Comparison of ENCODE assay signal across 8 cellular contexts in genomic region chr14:93959239-93960107, GRCh38. TPM values are rescaled to one million over a fixed set of nuclear protein-coding genes. Genes with fewer than 3 reads are reported as not detected.
DNase-seq lines count a peak whose midpoint lies in the region; ATAC-seq and TF ChIP-seq lines count a peak whose summit lies in the region.

No MANE protein-coding gene starts in this region.

- POLR2A ChIA-PET in IMR-90 (lab: Charles Lee; ENCODE audit: unreplicated experiment), result no interaction called here

- H3K27ac ChIP-seq in IMR-90 (ENCODE audit: insufficient read depth, low read length), result peak overlapping the region; percentile 41; the same call in 1 of the 2 replicates

- no peak overlapping the region for H3K23ac ChIP-seq in IMR-90 (ENCODE audit: low read depth, low read length)

- no peaks in the 10 kb centered on the region for H3K79me1 ChIP-seq in IMR-90 (ENCODE audit: low read depth in 1 of 2, low read length in 2 of 2)

- H3K4me1 ChIP-seq in IMR-90 (ENCODE audit: control insufficient read depth, insufficient read depth, low read length) (peaks cover 25% of the 10 kb centered on the region), mucosa of descending colon (ENCODE audit: low read depth) (peaks cover 12% of the 10 kb centered on the region)

- TF ChIP-seq RAD21 in IMR-90 (IDR thresholded peaks at IDR 0.05; ENCODE audit: low read length), result no peak

- ATAC-seq in GM21737 (IDR thresholded peaks at IDR 0.05; ENCODE audit: unreplicated experiment) (peak; percentile 70), IMR-90 (ENCODE audit: low read depth) (peak; percentile 81), mucosa of descending colon (peak; percentile 78)
- peak; percentile 77 for ATAC-seq in stimulated activated naive B cell treated with anti-CD40 and anti-IgM and Interleukin-4, amounts not matched to agents 10 μg/mL and 1 μg/mL and 100 μg/mL, for 72 hours (replicated peaks)

- peak overlapping the region; percentile 91 for H3K18ac ChIP-seq in IMR-90 (ENCODE audit: low read depth, low read length)

- DNase-seq in EL (peak; percentile 99), IMR-90 (peak; percentile 95), choroid plexus epithelial cell (ENCODE audit: low read depth) (peak; percentile 88), mucosa of descending colon (peak; percentile 66 to 91 (median 73)), glutamatergic neuron (no peak)
- peak; percentile 87 for DNase-seq in activated CD4-positive, CD25-positive, alpha-beta regulatory T cell treated with anti-CD3 and anti-CD28 coated beads, Interleukin-2, amount 50 U/mL, for 72 hours
- DNase-seq in stimulated activated naive B cell treated with anti-CD40 and anti-IgM and Interleukin-4, amounts not matched to agents 10 μg/mL and 1 μg/mL and 100 μg/mL, for 72 hours, result peak; percentile 96

- intact Hi-C loops in IMR-90 (cut with micrococcal nuclease), result loop anchor here (5.0 kb wide), 1 partner anchor 43 kb away; no protein-coding TSS in a partner anchor
- intact Hi-C loops in mucosa of descending colon (cut with DNase I, micrococcal nuclease), result no loop called here

- H3K36me3 ChIP-seq in IMR-90 (ENCODE audit: control insufficient read depth, insufficient read depth, low read length), result no peaks in the 10 kb centered on the region
- H3K36me3 ChIP-seq in mucosa of descending colon (ENCODE audit: low read depth), result no peaks in the 10 kb centered on the region

- peak overlapping the region; percentile 10 for H3K14ac ChIP-seq in IMR-90 (replicated peaks; ENCODE audit: low read depth, low read length)

- peak overlapping the region; percentile 68 for H2BK5ac ChIP-seq in IMR-90 (ENCODE audit: low read depth, low read length, poor library complexity, severe bottlenecking)

- WGBS in IMR-90 (ENCODE audit: extremely low coverage in 2 of 2, insufficient read length in 1 of 2), 2 experiments, result 39% methylated on average over 6 of the region's 23 CpGs; no CpG with 5 or more reads in 1 of the 2 experiments

- H3K36me3 Mint-ChIP-seq in stimulated activated naive B cell treated with anti-CD40 and anti-IgM and Interleukin-4, amounts not matched to agents 10 μg/mL and 1 μg/mL and 100 μg/mL, for 72 hours, result peaks cover 3 to 6% of the 10 kb centered on the region in 2 donors
- H3K36me3 Mint-ChIP-seq in glutamatergic neuron (ENCODE audit: unreplicated experiment), result no peaks in the 10 kb centered on the region

- peak overlapping the region; percentile 19 to 69; a peak in 3 of 4 replicates for H4K8ac ChIP-seq in IMR-90 (ENCODE audit: low read depth in 2 of 2, low read length in 2 of 2)

- no peak overlapping the region for H3K4me3 ChIP-seq in IMR-90 (ENCODE audit: insufficient read depth, low read depth, low read length)
- no peak overlapping the region for H3K4me3 ChIP-seq in choroid plexus epithelial cell (ENCODE audit: low read depth, low read length)
- H3K4me3 ChIP-seq in mucosa of descending colon, result no peak overlapping the region

- no peak overlapping the region for H3K9ac ChIP-seq in IMR-90 (ENCODE audit: low read depth, low read length)

- peak overlapping the region; percentile 71 for H2BK20ac ChIP-seq in IMR-90 (ENCODE audit: low read depth, low read length)

- no peak for TF ChIP-seq CTCF in IMR-90 (conservative IDR thresholded peaks at IDR 0.05; ENCODE audit: low read depth, low read length)
- TF ChIP-seq CTCF in choroid plexus epithelial cell (conservative IDR thresholded peaks at IDR 0.05; ENCODE audit: low read depth, low read length), result no peak
- no peak for TF ChIP-seq CTCF in mucosa of descending colon (IDR thresholded peaks at IDR 0.05)
- TF ChIP-seq CTCF in glutamatergic neuron (IDR thresholded peaks at IDR 0.05; ENCODE audit: partially characterized antibody, unreplicated experiment), result no peak

- peak overlapping the region; percentile 71 to 73 for H3K4me3 Mint-ChIP-seq in stimulated activated naive B cell treated with anti-CD40 and anti-IgM and Interleukin-4, amounts not matched to agents 10 μg/mL and 1 μg/mL and 100 μg/mL, for 72 hours
- no peak overlapping the region for H3K4me3 Mint-ChIP-seq in glutamatergic neuron (ENCODE audit: unreplicated experiment)

- peaks cover 0 to under 1% of the 10 kb centered on the region in 2 donors for H3K9me3 Mint-ChIP-seq in stimulated activated naive B cell treated with anti-CD40 and anti-IgM and Interleukin-4, amounts not matched to agents 10 μg/mL and 1 μg/mL and 100 μg/mL, for 72 hours
- H3K9me3 Mint-ChIP-seq in glutamatergic neuron (ENCODE audit: unreplicated experiment), result peaks cover 18% of the 10 kb centered on the region

- peaks cover 24% of the 10 kb centered on the region for H3K9me1 ChIP-seq in IMR-90 (ENCODE audit: insufficient read depth, low read length)

- peak overlapping the region; percentile 27 for H3K4me2 ChIP-seq in IMR-90 (ENCODE audit: low read depth, low read length)

- in situ Hi-C loops in IMR-90 (cut with MboI; ENCODE audit: low sequenced_read_pairs), result no loop called here

- peak; percentile 69 for TF ChIP-seq POLR2A in IMR-90 (IDR thresholded peaks at IDR 0.05; ENCODE audit: low read depth, low read length)

- no peaks in the 10 kb centered on the region; the same call in 1 of the 2 replicates for H3K27me3 ChIP-seq in IMR-90 (ENCODE audit: control insufficient read depth, insufficient read depth, low read length)

- peak overlapping the region; percentile 63; the same call in 2 of the 3 replicates for H2BK15ac ChIP-seq in IMR-90 (ENCODE audit: low read depth, low read length)

- peak overlapping the region; percentile 18 for H2AK9ac ChIP-seq in IMR-90 (replicated peaks; ENCODE audit: low read depth, low read length, poor library complexity)

- H3K56ac ChIP-seq in IMR-90 (ENCODE audit: extremely low read depth, insufficient read depth, low read length), result no peak overlapping the region

- H3K27me3 Mint-ChIP-seq in stimulated activated naive B cell treated with anti-CD40 and anti-IgM and Interleukin-4, amounts not matched to agents 10 μg/mL and 1 μg/mL and 100 μg/mL, for 72 hours, result no peaks in the 10 kb centered on the region
- peaks cover 18% of the 10 kb centered on the region for H3K27me3 Mint-ChIP-seq in glutamatergic neuron (ENCODE audit: unreplicated experiment)

- no peaks in the 10 kb centered on the region for H3K9me3 ChIP-seq in IMR-90 (ENCODE audit: control insufficient read depth, insufficient read depth, low read length)
- no peaks in the 10 kb centered on the region for H3K9me3 ChIP-seq in mucosa of descending colon

- peak overlapping the region; percentile 85 for H2AK5ac ChIP-seq in IMR-90 (ENCODE audit: low read depth, low read length)

- peak overlapping the region; percentile 67 for H2AFZ ChIP-seq in IMR-90 (replicated peaks; ENCODE audit: low read length, poor library complexity)

- peak overlapping the region; percentile 67 for H2BK120ac ChIP-seq in IMR-90 (ENCODE audit: low read depth, low read length)

- peak overlapping the region; percentile 75 for H3K4ac ChIP-seq in IMR-90 (ENCODE audit: low read depth, low read length)

- BruUV-seq in IMR-90 (replicated peaks; lab: Mats Ljungman, UMichigan), result no TSS peak

- H4K91ac ChIP-seq in IMR-90 (ENCODE audit: insufficient read depth, low read depth, low read length), result peak overlapping the region; percentile 64

- H4K20me1 ChIP-seq in IMR-90 (ENCODE audit: insufficient read depth, low read length), result no peaks in the 10 kb centered on the region

- CTCF ChIA-PET in IMR-90 (lab: Yijun Ruan, JAX), result no interaction called here

- peak overlapping the region; percentile 28 for H4K5ac ChIP-seq in IMR-90 (ENCODE audit: low read depth, low read length)

- dilution Hi-C loops in IMR-90 (cut with HindIII; ENCODE audit: low sequenced_read_pairs, unreplicated experiment), result no loop called here

- peak overlapping the region; percentile 98 for H3K27ac Mint-ChIP-seq in stimulated activated naive B cell treated with anti-CD40 and anti-IgM and Interleukin-4, amounts not matched to agents 10 μg/mL and 1 μg/mL and 100 μg/mL, for 72 hours
- H3K27ac Mint-ChIP-seq in glutamatergic neuron (ENCODE audit: unreplicated experiment), result no peak overlapping the region

- H3K4me1 Mint-ChIP-seq in stimulated activated naive B cell treated with anti-CD40 and anti-IgM and Interleukin-4, amounts not matched to agents 10 μg/mL and 1 μg/mL and 100 μg/mL, for 72 hours, result peaks cover 81 to 99% of the 10 kb centered on the region in 2 donors
- H3K4me1 Mint-ChIP-seq in glutamatergic neuron (ENCODE audit: low read depth, unreplicated experiment), result peaks cover 48% of the 10 kb centered on the region

TF ChIP-seq in IMR-90, 13 proteins besides CTCF, POLR2A, EP300 and RAD21 (continues in another document):
- TF ChIP-seq SMC3 (IDR thresholded peaks at IDR 0.05; ENCODE audit: low read depth, low read length) (peak; percentile 15; the same call in 1 of the 2 replicates), BHLHE40 (IDR thresholded peaks at IDR 0.05; ENCODE audit: low read depth, low read length) (peak; percentile 68; the same call in 1 of the 2 replicates), USF2 (IDR thresholded peaks at IDR 0.05; ENCODE audit: low read depth, low read length) (peak; percentile 73), MAZ (IDR thresholded peaks at IDR 0.05; ENCODE audit: borderline replicate concordance, low read depth, low read length) (peak; percentile 75; the same call in 1 of the 2 replicates), NFE2L2 (IDR thresholded peaks at IDR 0.05; ENCODE audit: low read depth, low read length) (peak; percentile 55; the same call in 1 of the 2 replicates)

RNA-seq across cellular contexts. Expression of gene ASB2, which starts 16.9 kb away (rescaled TPM):
- total RNA-seq in IMR-90 (2012; rRNA removed), result 0.54 and 0.83 TPM in 2 replicates
- polyA plus RNA-seq in IMR-90 (2012; rRNA removed), result 0.77 and 0.98 TPM in 2 replicates
- polyA plus RNA-seq in IMR-90 (2012; cell fraction: cytosol; rRNA removed), result 0.42 and 0.78 TPM in 2 replicates
- polyA plus RNA-seq in IMR-90 (2012; cell fraction: nucleus; rRNA removed; ENCODE audit: low replicate concordance), result 1.3 and 3.4 TPM in 2 replicates
- total RNA-seq in mucosa of descending colon, result 10 to 100 TPM in 1 of 3 donors, 1 to 10 TPM in 2; 5.2 to 89.1 (median 8.8) TPM
- 16.6 TPM for total RNA-seq in glutamatergic neuron (ENCODE audit: unreplicated experiment)

RNA-seq across cellular contexts. Expression of gene FAM181A, which starts 32.3 kb away (rescaled TPM):
- total RNA-seq in IMR-90 (2012; rRNA removed) (not detected in 2 replicates), mucosa of descending colon (not detected), glutamatergic neuron (ENCODE audit: unreplicated experiment) (not detected)
- not detected in 2 replicates for polyA plus RNA-seq in IMR-90 (2012; rRNA removed)
- polyA plus RNA-seq in IMR-90 (2012; cell fraction: cytosol; rRNA removed), result not detected in 2 replicates
- polyA plus RNA-seq in IMR-90 (2012; cell fraction: nucleus; rRNA removed; ENCODE audit: low replicate concordance), result not detected in 2 replicates

RNA-seq across cellular contexts. Expression of gene CCDC197, which starts 37.6 kb away (rescaled TPM):
- total RNA-seq in IMR-90 (2012; rRNA removed), result not detected in 2 replicates
- polyA plus RNA-seq in IMR-90 (2012; rRNA removed), result not detected in 2 replicates
- polyA plus RNA-seq in IMR-90 (2012; cell fraction: cytosol; rRNA removed), result not detected in 2 replicates
- polyA plus RNA-seq in IMR-90 (2012; cell fraction: nucleus; rRNA removed; ENCODE audit: low replicate concordance), result not detected in 2 replicates
- total RNA-seq in mucosa of descending colon, result not detected
- not detected for total RNA-seq in glutamatergic neuron (ENCODE audit: unreplicated experiment)
